8 cellular contexts compared by ENCODE assay signal in genomic region chr1:52032785-52033131, GRCh38. TPM values are rescaled to one million over a fixed set of nuclear protein-coding genes. Genes with fewer than 3 reads are reported as not detected.
DNase-seq lines count a peak whose midpoint lies in the region; ATAC-seq and TF ChIP-seq lines count a peak whose summit lies in the region.

No MANE protein-coding gene starts in this region.

- H3K36me3 Mint-ChIP-seq in T-cell, result peaks cover 21% of the 10 kb centered on the region
- peaks cover 27% of the 10 kb centered on the region for H3K36me3 Mint-ChIP-seq in endodermal cell (ENCODE audit: low read depth)

- WGBS in endodermal cell (ENCODE audit: insufficient coverage in 1 of 2, insufficient read length in 1 of 2), 2 experiments, result 11 to 18% methylated on average over 12 to 24 of the region's 24 CpGs
- WGBS in mesodermal cell (ENCODE audit: insufficient coverage in 2 of 2), 2 experiments, result 15 to 18% methylated on average over 23 to 24 of the region's 24 CpGs
- 12% methylated on average over 24 of the region's 24 CpGs for WGBS in thymus

- H3K4me3 Mint-ChIP-seq in T-cell (peak overlapping the region; percentile 92 to 96 (median 93)), endodermal cell (peak overlapping the region; percentile 92)

- H3K27me3 Mint-ChIP-seq in T-cell (no peaks in the 10 kb centered on the region), endodermal cell (ENCODE audit: insufficient read depth) (no peaks in the 10 kb centered on the region)

- no peaks in the 10 kb centered on the region for H3K27me3 ChIP-seq in endodermal cell (ENCODE audit: control insufficient read depth, insufficient read depth, low read length, poor library complexity, severe bottlenecking)
- no peaks in the 10 kb centered on the region for H3K27me3 ChIP-seq in thymus (ENCODE audit: control insufficient read depth, insufficient read depth)

- H3K27ac ChIP-seq in 22Rv1 (peak overlapping the region; percentile 75), endodermal cell (ENCODE audit: low read depth, low read length) (no peak overlapping the region), mesodermal cell (ENCODE audit: low read depth, low read length, severe bottlenecking) (no peak overlapping the region), thymus (ENCODE audit: low read depth) (peak overlapping the region; percentile 81)

- no peaks in the 10 kb centered on the region for H3K9me3 ChIP-seq in endodermal cell (ENCODE audit: control insufficient read depth, low read length)
- no peaks in the 10 kb centered on the region for H3K9me3 ChIP-seq in mesodermal cell (ENCODE audit: control insufficient read depth, low read length)
- H3K9me3 ChIP-seq in thymus (ENCODE audit: control insufficient read depth), result no peaks in the 10 kb centered on the region

- H3K4me1 Mint-ChIP-seq in T-cell (peaks cover 40 to 42% (median 42%) of the 10 kb centered on the region in 3 donors), endodermal cell (peaks cover 18% of the 10 kb centered on the region)

- peak overlapping the region; percentile 70 for H3K9ac ChIP-seq in endodermal cell (ENCODE audit: extremely low read depth, low read length, poor library complexity, severe bottlenecking)

- H3K36me3 ChIP-seq in endodermal cell (ENCODE audit: control insufficient read depth, insufficient read depth, low read length) (peaks cover 30% of the 10 kb centered on the region), mesodermal cell (ENCODE audit: control insufficient read depth, insufficient read depth, low read length) (peaks cover 23% of the 10 kb centered on the region), thymus (ENCODE audit: control insufficient read depth, insufficient read depth) (peaks cover 4% of the 10 kb centered on the region)

- ATAC-seq in HG03175 (IDR thresholded peaks at IDR 0.05; ENCODE audit: unreplicated experiment), result peak; percentile 38
- peak in 1 of 4 experiments; percentile 7 for ATAC-seq in T-cell (replicated peaks in 1 of 4)

- CTCF ChIA-PET in T-cell (lab: Charles Lee), result interaction anchor here in 1 of 2 donors (1.2 kb wide), 1 partner anchor 669 kb away, joined by 3 read pairs; no protein-coding TSS in a partner anchor

- no peak for TF ChIP-seq CTCF in 22Rv1 (IDR thresholded peaks at IDR 0.05)
- TF ChIP-seq CTCF in endodermal cell (conservative IDR thresholded peaks at IDR 0.05), result no peak

- H3K27ac Mint-ChIP-seq in T-cell, result peak overlapping the region; percentile 92 to 95
- peak overlapping the region; percentile 94 for H3K27ac Mint-ChIP-seq in endodermal cell

- POLR2A ChIA-PET in T-cell (lab: Charles Lee), result interaction anchor here in 1 of 2 donors (1.0 kb wide), 1 partner anchor 21 kb away, joined by 4 read pairs; no protein-coding TSS in a partner anchor

- DNase-seq in GM03348 (ENCODE audit: low spot score), result peak; percentile 62
- peak in 6 of 34 experiments; percentile 1 to 16 (median 4) for DNase-seq in T-cell
- peak; percentile 74 for DNase-seq in endodermal cell
- DNase-seq in NCI-H345 treated with DMSO at 0.1 percent for 48 hours (lab: John Stamatoyannopoulos, UW; ENCODE audit: unreplicated experiment), result no peak

- H3K4me1 ChIP-seq in endodermal cell (ENCODE audit: control insufficient read depth, insufficient read depth, low read length) (peaks cover 7% of the 10 kb centered on the region), mesodermal cell (ENCODE audit: control insufficient read depth, insufficient read depth, low read length, poor library complexity, severe bottlenecking) (no peaks in the 10 kb centered on the region), thymus (ENCODE audit: control insufficient read depth, insufficient read depth, low read length) (peaks cover 8% of the 10 kb centered on the region)

- no peaks in the 10 kb centered on the region for H3K9me3 Mint-ChIP-seq in T-cell
- H3K9me3 Mint-ChIP-seq in endodermal cell, result no peaks in the 10 kb centered on the region

- peak overlapping the region; percentile 94 for H3K4me3 ChIP-seq in endodermal cell (ENCODE audit: low read length)
- peak overlapping the region; percentile 80 for H3K4me3 ChIP-seq in mesodermal cell (ENCODE audit: extremely low read depth, insufficient read depth, low read length, poor library complexity, severe bottlenecking)
- peak overlapping the region; percentile 55 for H3K4me3 ChIP-seq in thymus (ENCODE audit: low read length)

RNA-seq across cellular contexts. Expression of gene KTI12, which starts 0.9 kb away (rescaled TPM):
- total RNA-seq in T-cell (10 to 100 TPM; 15.3 to 25.4 (median 18.1) TPM), endodermal cell (1 to 10 TPM; 7.3 to 9.2 TPM)
- polyA plus RNA-seq in endodermal cell (2013, experiment 1 of 2), result 5.7 TPM
- 5.3 TPM for polyA plus RNA-seq in endodermal cell (2013, experiment 2 of 2)
- polyA plus RNA-seq in mesodermal cell (2013, experiment 1 of 2), result 5.5 TPM
- 5.0 TPM for polyA plus RNA-seq in mesodermal cell (2013, experiment 2 of 2)
- 11.1 TPM for polyA plus RNA-seq in thymus

RNA-seq across cellular contexts. Expression of gene TXNDC12, which starts 22.2 kb away (rescaled TPM):
- total RNA-seq in T-cell, result 10 to 100 TPM; 26.1 to 44.8 (median 40.3) TPM
- total RNA-seq in endodermal cell, result 10 to 100 TPM; 77.2 to 99.6 TPM
- polyA plus RNA-seq in endodermal cell (2013, experiment 1 of 2), result 74.0 TPM
- 65.5 TPM for polyA plus RNA-seq in endodermal cell (2013, experiment 2 of 2)
- polyA plus RNA-seq in mesodermal cell (2013, experiment 1 of 2), result 74.2 TPM
- polyA plus RNA-seq in mesodermal cell (2013, experiment 2 of 2), result 79.5 TPM
- polyA plus RNA-seq in thymus, result 27.2 TPM

RNA-seq across cellular contexts. Expression of gene BTF3L4, which starts 23.3 kb away (rescaled TPM):
- total RNA-seq in T-cell, result 10 to 100 TPM; 30.1 to 33.6 (median 32.0) TPM
- total RNA-seq in endodermal cell, result 10 to 100 TPM; 77.6 to 95.1 TPM
- polyA plus RNA-seq in endodermal cell (2013, experiment 1 of 2), result 125 TPM
- polyA plus RNA-seq in endodermal cell (2013, experiment 2 of 2), result 113 TPM
- 79.4 TPM for polyA plus RNA-seq in mesodermal cell (2013, experiment 1 of 2)
- 86.4 TPM for polyA plus RNA-seq in mesodermal cell (2013, experiment 2 of 2)
- polyA plus RNA-seq in thymus, result 66.2 TPM

RNA-seq across cellular contexts. Expression of gene RAB3B, which starts 42.3 kb away (rescaled TPM):
- total RNA-seq in T-cell (under 1 TPM in 4 of 5 donors, not detected in 1; 0.02 to 0.18 (median 0.06) TPM), endodermal cell (10 to 100 TPM; 58.1 to 66.0 TPM)
- 14.6 TPM for polyA plus RNA-seq in endodermal cell (2013, experiment 1 of 2)
- 16.6 TPM for polyA plus RNA-seq in endodermal cell (2013, experiment 2 of 2)
- polyA plus RNA-seq in mesodermal cell (2013, experiment 1 of 2), result 10.1 TPM
- 7.4 TPM for polyA plus RNA-seq in mesodermal cell (2013, experiment 2 of 2)
- 0.07 TPM for polyA plus RNA-seq in thymus

Comparison
In these comparisons a context has a peak if more than half of its experiments do, and no peak if none do; other contexts are left out.
1. H3K27ac ChIP-seq: peak in 22Rv1 (single experiment) and thymus (single experiment); none in endodermal cell (single experiment) and mesodermal cell (single experiment).
2. Peak in every context shown above with its lines, with median percentiles within 50 percentile points of each other: H3K4me3 ChIP-seq.